8 cellular contexts compared by ENCODE assay signal in genomic region chr7:44257618-44258422, GRCh38. TPM values are rescaled to one million over a fixed set of nuclear protein-coding genes. Genes with fewer than 3 reads are reported as not detected.
DNase-seq lines count a peak whose midpoint lies in the region; ATAC-seq lines count a peak whose summit lies in the region.

No MANE protein-coding gene starts in this region.

- peak; percentile 92 for ATAC-seq in GM21723 (IDR thresholded peaks at IDR 0.05; ENCODE audit: unreplicated experiment)

- DNase-seq in EL (peak; percentile 86), LHCN-M2 (ENCODE audit: low read depth) (peak; percentile 92), dermis blood vessel endothelial cell (peak; percentile 94), mesendoderm (peak; percentile 52), NCI-H774 (lab: John Stamatoyannopoulos, UW) (no peak)
- peak; percentile 45 for DNase-seq in activated CD4-positive, alpha-beta T cell treated with anti-CD3 and anti-CD28 coated beads, Interleukin-2, amount 50 U/mL, for 1 hour
- DNase-seq in stimulated activated CD8-positive, alpha-beta memory T cell treated with anti-CD3 and anti-CD28 coated beads, Interleukin-2, amount 100 ng/mL, for 1 hour (ENCODE audit: low read depth in 2 of 2): peak; percentile 34 to 35

- no peak overlapping the region for H4K5ac ChIP-seq in mesendoderm (ENCODE audit: low read length)

- no peak overlapping the region for H2AK5ac ChIP-seq in mesendoderm (ENCODE audit: low read length)

- no peak overlapping the region for H3K56ac ChIP-seq in mesendoderm (ENCODE audit: low read length)

- H3K4ac ChIP-seq in mesendoderm (ENCODE audit: low read depth, low read length): no peak overlapping the region

- H3K4me2 ChIP-seq in mesendoderm (ENCODE audit: low read length): no peak overlapping the region

- H3K79me2 ChIP-seq in mesendoderm (ENCODE audit: control insufficient read depth, insufficient read depth, low read length): no peaks in the 10 kb centered on the region

- H2BK120ac ChIP-seq in mesendoderm (ENCODE audit: low read depth, low read length): no peak overlapping the region

- H3K27ac ChIP-seq in mesendoderm (ENCODE audit: low read depth, low read length): no peak overlapping the region

- H3K9ac ChIP-seq in mesendoderm (ENCODE audit: low read length): no peak overlapping the region

- no CpG with 5 or more reads among the region's 18 CpGs for WGBS in mesendoderm (ENCODE audit: extremely low coverage, insufficient coverage, low lambda C conversion rate)

- no peaks in the 10 kb centered on the region for H3K4me1 ChIP-seq in mesendoderm (ENCODE audit: control insufficient read depth, low read depth, low read length)

- no peaks in the 10 kb centered on the region for H3K36me3 ChIP-seq in mesendoderm (ENCODE audit: control insufficient read depth, insufficient read depth, low read length)

- no peak overlapping the region for H3K4me3 ChIP-seq in mesendoderm (ENCODE audit: low read length)

- no peak overlapping the region for H4K8ac ChIP-seq in mesendoderm (ENCODE audit: low read depth, low read length)

- no peak overlapping the region for H2BK5ac ChIP-seq in mesendoderm (ENCODE audit: low read length)

- H2BK15ac ChIP-seq in mesendoderm (replicated peaks; ENCODE audit: low read depth): no peak overlapping the region

- H3K27me3 ChIP-seq in mesendoderm (ENCODE audit: insufficient read depth, low read length, poor library complexity): no peaks in the 10 kb centered on the region

- H3K18ac ChIP-seq in mesendoderm (ENCODE audit: low read length): no peak overlapping the region

- no peak overlapping the region for H3K23ac ChIP-seq in mesendoderm (ENCODE audit: low read length)

- no peaks in the 10 kb centered on the region for H3K79me1 ChIP-seq in mesendoderm (ENCODE audit: low read length)

RNA-seq across cellular contexts. Expression of gene YKT6, which starts 57.0 kb away (rescaled TPM):
- total RNA-seq in LHCN-M2 (2014; rRNA removed) (136 TPM in 2 replicates), dermis blood vessel endothelial cell (77.9 and 93.4 TPM in 2 replicates)
- polyA plus RNA-seq in LHCN-M2 (2012): 178 TPM
- polyA plus RNA-seq in mesendoderm (2013, experiment 1 of 2): 85.8 TPM
- polyA plus RNA-seq in mesendoderm (2013, experiment 2 of 2): 88.1 TPM
